Comparison of ENCODE assay signal across 8 cellular contexts in genomic region chr15:99719096-99719541, GRCh38. TPM values are rescaled to one million over a fixed set of nuclear protein-coding genes. Genes with fewer than 3 reads are reported as not detected.
DNase-seq lines count a peak whose midpoint lies in the region; ATAC-seq and FAIRE-seq lines count a peak whose summit lies in the region.

No MANE protein-coding gene starts in this region.

- DNase-seq in LHCN-M2 (ENCODE audit: low read depth) (peak; percentile 90), glomerular visceral epithelial cell (ENCODE audit: extremely low spot score) (peak; percentile 70), NCI-H2196 (lab: John Stamatoyannopoulos, UW; ENCODE audit: unreplicated experiment) (no peak), HTR-8/SVneo (ENCODE audit: insufficient read length, low spot score) (no peak), DMS79 (lab: John Stamatoyannopoulos, UW) (no peak), SK-N-DZ (ENCODE audit: low spot score) (no peak)

- FAIRE-seq in HTR-8/SVneo (lab: Jason Lieb, UNC), result no peak

- peak; percentile 80 for ATAC-seq in GM18502 (IDR thresholded peaks at IDR 0.05; ENCODE audit: poor library complexity, unreplicated experiment)
- ATAC-seq in GM21786 (IDR thresholded peaks at IDR 0.05; ENCODE audit: unreplicated experiment), result peak; percentile 80

RNA-seq across cellular contexts. Expression of gene LYSMD4, which starts 14.1 kb away (rescaled TPM):
- 5.6 and 7.5 TPM in 2 replicates for total RNA-seq in LHCN-M2 (2014; rRNA removed)
- 4.2 TPM for polyA plus RNA-seq in LHCN-M2 (2012)
- 18.9 and 28.8 TPM in 2 replicates for polyA plus RNA-seq in SK-N-DZ (2014; cell fraction: cytosol; rRNA removed)
- polyA plus RNA-seq in SK-N-DZ (2014; cell fraction: nucleus; rRNA removed), result 51.3 and 59.9 TPM in 2 replicates

Comparison
In these comparisons a context has a peak if more than half of its experiments do, and no peak if none do; other contexts are left out.
1. DNase-seq: peak in LHCN-M2 (single experiment) and glomerular visceral epithelial cell (single experiment); none in NCI-H2196 (single experiment), HTR-8/SVneo (single experiment), DMS79 (single experiment) and SK-N-DZ (single experiment).